Comparison of ENCODE assay signal across 19 cellular contexts in genomic region chr10:132203256-132204077, GRCh38. TPM values are rescaled to one million over a fixed set of nuclear protein-coding genes. Genes with fewer than 3 reads are reported as not detected.
A peak's percentile ranks its signal among the peaks of the same experiment; 100 is the strongest.
DNase-seq lines count a peak whose midpoint lies in the region; ATAC-seq and TF ChIP-seq lines count a peak whose summit lies in the region.
"Had no signal": no experiment of that assay in that cellular context is flagged by ENCODE, and none has a peak within 500 bp of the region (broad histone marks: within the 10 kb centered on the region; RNA-seq: fewer than 3 reads in every experiment).

No MANE protein-coding gene starts in this region.

- no peaks in the 10 kb centered on the region for H3K36me3 Mint-ChIP-seq in neural progenitor cell
- no peaks in the 10 kb centered on the region for H3K36me3 Mint-ChIP-seq in activated naive CD8-positive, alpha-beta T cell treated with anti-CD3 and anti-CD28 coated beads, Interleukin-2, amount 50 U/mL, for 24 hours (ENCODE audit: low read depth)
- H3K36me3 Mint-ChIP-seq: CD8-positive, alpha-beta T cell had no signal

- H3K79me2 ChIP-seq in osteoblast (ENCODE audit: insufficient read depth, low read length) (no peaks in the 10 kb centered on the region), neural progenitor cell (ENCODE audit: low read depth) (no peaks in the 10 kb centered on the region)

- H2AFZ ChIP-seq in osteoblast (ENCODE audit: low read length) (no peak overlapping the region), neural progenitor cell (replicated peaks) (no peak overlapping the region)
- H2AFZ ChIP-seq: GM23248 had no signal

- H3K27me3 ChIP-seq in heart left ventricle (no peaks in the 10 kb centered on the region), H7 (ENCODE audit: control insufficient read depth, insufficient read depth, low read length) (no peaks in the 10 kb centered on the region), osteoblast (ENCODE audit: insufficient read depth, low read length) (no peaks in the 10 kb centered on the region), neural progenitor cell (no peaks in the 10 kb centered on the region)

- TF ChIP-seq CTCF in heart left ventricle (IDR thresholded peaks at IDR 0.05) = no peak
- no peak for TF ChIP-seq CTCF in osteoblast (IDR thresholded peaks at IDR 0.05; ENCODE audit: extremely low read depth, low read depth, low read length)
- TF ChIP-seq CTCF in neural progenitor cell (IDR thresholded peaks at IDR 0.05) = no peak

- peaks cover 0 to 11% (median 0%) of the 10 kb centered on the region in 12 donors for H3K4me1 ChIP-seq in heart left ventricle
- no peaks in the 10 kb centered on the region for H3K4me1 ChIP-seq in osteoblast (ENCODE audit: insufficient read depth, low read length)
- no peaks in the 10 kb centered on the region for H3K4me1 ChIP-seq in neural progenitor cell

- no peak overlapping the region for H3K9ac ChIP-seq in neural progenitor cell
- H3K9ac ChIP-seq: GM23248 had no signal

- H3K4me1 Mint-ChIP-seq in neural progenitor cell = no peaks in the 10 kb centered on the region
- peaks cover 2% of the 10 kb centered on the region for H3K4me1 Mint-ChIP-seq in activated naive CD8-positive, alpha-beta T cell treated with anti-CD3 and anti-CD28 coated beads, Interleukin-2, amount 50 U/mL, for 24 hours
- H3K4me1 Mint-ChIP-seq: CD14-positive monocyte, H9 had no signal

- H3K27ac Mint-ChIP-seq in neural progenitor cell = no peak overlapping the region
- no peak overlapping the region for H3K27ac Mint-ChIP-seq in activated naive CD8-positive, alpha-beta T cell treated with anti-CD3 and anti-CD28 coated beads, Interleukin-2, amount 50 U/mL, for 24 hours
- H3K27ac Mint-ChIP-seq: B cell; CD8-positive, alpha-beta T cell had no signal

- H3F3A ChIP-seq in neural progenitor cell (ENCODE audit: low read depth) = no peaks in the 10 kb centered on the region

- H4K20me1 ChIP-seq in osteoblast (ENCODE audit: insufficient read depth, low read length) (no peaks in the 10 kb centered on the region), neural progenitor cell (ENCODE audit: low read depth) (no peaks in the 10 kb centered on the region)

- peaks cover 6% of the 10 kb centered on the region for H3K27me3 Mint-ChIP-seq in neural progenitor cell (ENCODE audit: insufficient read depth, low read depth)
- H3K27me3 Mint-ChIP-seq in activated naive CD8-positive, alpha-beta T cell treated with anti-CD3 and anti-CD28 coated beads, Interleukin-2, amount 50 U/mL, for 24 hours = no peaks in the 10 kb centered on the region
- H3K27me3 Mint-ChIP-seq: B cell had no signal

- no peaks in the 10 kb centered on the region for H3K9me3 ChIP-seq in heart left ventricle
- no peaks in the 10 kb centered on the region for H3K9me3 ChIP-seq in osteoblast (ENCODE audit: low read depth, low read length)
- no peaks in the 10 kb centered on the region for H3K9me3 ChIP-seq in neural progenitor cell (ENCODE audit: low read depth)

- DNase-seq in heart left ventricle (peak in 3 of 5 donors; percentile 23 to 48 (median 26)), cardiac septum (ENCODE audit: low spot score) (no peak), H7 (peak; percentile 64), left ventricle myocardium superior (peak; percentile 34), osteoblast (ENCODE audit: insufficient read length, low spot score, missing footprints) (peak; percentile 83), neural progenitor cell (ENCODE audit: low spot score) (no peak)
- no peak for DNase-seq in activated naive CD8-positive, alpha-beta T cell treated with anti-CD3 and anti-CD28 coated beads, Interleukin-2, amount 50 U/mL, for 24 hours
- DNase-seq: ACHN; CD8-positive, alpha-beta T cell; COR-L47; DMS153; DMS79 treated with DMSO at 0.1 percent for 48 hours; EL; GM23248; H9 had no signal

- H3K36me3 ChIP-seq in heart left ventricle = peaks cover 0 to 8% (median 0%) of the 10 kb centered on the region in 9 donors
- H3K36me3 ChIP-seq in H7 (replicated peaks; ENCODE audit: control insufficient read depth, insufficient read depth, low read length) = no peaks in the 10 kb centered on the region; the same call in none of the 2 replicates
- no peaks in the 10 kb centered on the region for H3K36me3 ChIP-seq in osteoblast (ENCODE audit: insufficient read depth, low read length)
- no peaks in the 10 kb centered on the region for H3K36me3 ChIP-seq in neural progenitor cell

- ATAC-seq in heart left ventricle (no peak), left ventricle myocardium superior (no peak), GM21723 (IDR thresholded peaks at IDR 0.05; ENCODE audit: unreplicated experiment) (no peak)
- no peak for ATAC-seq in activated naive CD8-positive, alpha-beta T cell treated with anti-CD3 and anti-CD28 coated beads, Interleukin-2, amount 50 U/mL, for 24 hours
- ATAC-seq: CD8-positive, alpha-beta T cell had no signal

- H3K27ac ChIP-seq in heart left ventricle = no peak overlapping the region
- no peak overlapping the region for H3K27ac ChIP-seq in osteoblast (ENCODE audit: low read depth, low read length)
- no peak overlapping the region for H3K27ac ChIP-seq in neural progenitor cell
- H3K27ac ChIP-seq: GM23248 had no signal

- H3K4me3 ChIP-seq in heart left ventricle = no peak overlapping the region
- H3K4me3 ChIP-seq in H7 (ENCODE audit: insufficient read depth, low read depth, low read length) = no peak overlapping the region
- no peak overlapping the region for H3K4me3 ChIP-seq in osteoblast (ENCODE audit: insufficient read depth, low read length)
- no peak overlapping the region for H3K4me3 ChIP-seq in neural progenitor cell
- H3K4me3 ChIP-seq: GM23248 had no signal

- no peak overlapping the region for H3K4me3 Mint-ChIP-seq in neural progenitor cell
- H3K4me3 Mint-ChIP-seq in activated naive CD8-positive, alpha-beta T cell treated with anti-CD3 and anti-CD28 coated beads, Interleukin-2, amount 50 U/mL, for 24 hours = no peak overlapping the region
- H3K4me3 Mint-ChIP-seq: B cell; CD14-positive monocyte; CD8-positive, alpha-beta T cell; H9 had no signal

- intact Hi-C loops in heart left ventricle (cut with DNase I) = no loop called here
- intact Hi-C loops in cardiac septum (cut with DNase I) = no loop called here
- intact Hi-C loops in left ventricle myocardium superior (cut with micrococcal nuclease) = no loop called here

- 78 to 91% (median 90%) methylated on average over 27 to 34 of the region's 34 CpGs for WGBS in heart left ventricle, 4 donors

- H3K4me2 ChIP-seq in osteoblast (ENCODE audit: insufficient read depth, low read length) = no peak overlapping the region
- no peak overlapping the region for H3K4me2 ChIP-seq in neural progenitor cell

- TF ChIP-seq POLR2A in heart left ventricle (IDR thresholded peaks at IDR 0.05) = no peak

- H3K9me3 Mint-ChIP-seq in neural progenitor cell = no peaks in the 10 kb centered on the region
- H3K9me3 Mint-ChIP-seq in activated naive CD8-positive, alpha-beta T cell treated with anti-CD3 and anti-CD28 coated beads, Interleukin-2, amount 50 U/mL, for 24 hours = no peaks in the 10 kb centered on the region
- H3K9me3 Mint-ChIP-seq: CD14-positive monocyte; CD8-positive, alpha-beta T cell; H9 had no signal

RNA-seq across cellular contexts. Expression of gene DPYSL4, which starts 16.7 kb away (rescaled TPM):
- 100 to 1,000 TPM in 1 of 9 donors, 10 to 100 TPM in 8; 13.2 to 127 (median 45.9) TPM for total RNA-seq in heart left ventricle
- 10 to 100 TPM in 1 of 2 donors, 1 to 10 TPM in 1; 4.0 to 33.1 TPM for polyA plus RNA-seq in heart left ventricle
- 55.4 TPM for total RNA-seq in cardiac septum
- 7.6 and 9.1 TPM in 2 replicates for total RNA-seq in H7 (2014; rRNA removed; shearing (Covaris generic))
- 45.2 TPM for total RNA-seq in left ventricle myocardium superior
- total RNA-seq in osteoblast = 0.72 and 2.4 TPM in 2 replicates
- 17.7 and 28.1 TPM in 2 replicates for total RNA-seq in neural progenitor cell (ENCODE audit: low replicate concordance)
- total RNA-seq: HT1080 had no signal
- polyA plus RNA-seq: CD14-positive monocyte had no signal

Comparison
In these comparisons a context has a peak if more than half of its experiments do, and no peak if none do; other contexts are left out.
1. DNase-seq: peak in heart left ventricle (3 of 5), H7 (single experiment), left ventricle myocardium superior (single experiment) and osteoblast (single experiment); none in cardiac septum (single experiment), neural progenitor cell (single experiment) and activated naive CD8-positive, alpha-beta T cell treated with anti-CD3 and anti-CD28 coated beads, Interleukin-2, amount 50 U/mL, for 24 hours (single experiment).